Comparison of ENCODE assay signal across 8 cellular contexts in genomic region chr7:96321670-96322372, GRCh38. TPM values are rescaled to one million over a fixed set of nuclear protein-coding genes. Genes with fewer than 3 reads are reported as not detected.
DNase-seq lines count a peak whose midpoint lies in the region; ATAC-seq, FAIRE-seq and TF ChIP-seq lines count a peak whose summit lies in the region.

TSS of gene SLC25A13 (minus strand) at chr7:96322098. CDS start at chr7:96321956, 142 bp downstream.

- H3K4me3 ChIP-seq in right atrium auricular region (peak within 1 kb of the TSS; percentile 60 to 89), aorta (ENCODE audit: low read length in 2 of 2) (peak within 1 kb of the TSS; percentile 52 to 63)

- WGBS in aorta, 2 donors, result 0 to 1% methylated on average over 48 to 66 of the region's 66 CpGs

- peak within 1 kb of the TSS; percentile 95 for H3K4me3 Mint-ChIP-seq in T-helper 17 cell

- H3K36me3 Mint-ChIP-seq in T-helper 17 cell (ENCODE audit: low read depth), result peaks cover 4% of the 10 kb centered on the region

- H3K4me1 ChIP-seq in right atrium auricular region (peaks cover 0 to 37% of the 10 kb centered on the region in 2 donors), aorta (ENCODE audit: control insufficient read depth in 1 of 2, insufficient read depth in 2 of 2, low read length in 2 of 2) (no peaks in the 10 kb centered on the region)

- no peaks in the 10 kb centered on the region for H3K36me3 ChIP-seq in right atrium auricular region
- no peaks in the 10 kb centered on the region for H3K36me3 ChIP-seq in aorta (ENCODE audit: control insufficient read depth in 1 of 2, insufficient read depth in 2 of 2, low read length in 1 of 2)

- TF ChIP-seq POLR2A in GM12891 (IDR thresholded peaks at IDR 0.05; ENCODE audit: low read depth, low read length), result 0 out of 2 replicates have a peak, but pooled peaks have one; percentile 64

- no peak for TF ChIP-seq CTCF in right atrium auricular region (IDR thresholded peaks at IDR 0.05)

- FAIRE-seq in GM12891 (lab: Jason Lieb, UNC), result peak; percentile 98

- intact Hi-C loops in aorta (cut with DNase I), result no loop called here

- H3K9me3 ChIP-seq in T-helper 17 cell (ENCODE audit: control insufficient read depth, low read length, poor library complexity, severe bottlenecking), result no peaks in the 10 kb centered on the region
- H3K9me3 ChIP-seq in right atrium auricular region, result no peaks in the 10 kb centered on the region
- no peaks in the 10 kb centered on the region for H3K9me3 ChIP-seq in aorta (ENCODE audit: control insufficient read depth, low read length)

- ATAC-seq in HG02623 (IDR thresholded peaks at IDR 0.05; ENCODE audit: unreplicated experiment) (peak; percentile 80), T-helper 17 cell (peak; percentile 82), aorta (ENCODE audit: low FRiP score) (peak; percentile 99)

- H3K27me3 ChIP-seq in right atrium auricular region (no peaks in the 10 kb centered on the region), aorta (ENCODE audit: control insufficient read depth in 1 of 2, insufficient read depth in 2 of 2, low read length in 1 of 2) (no peaks in the 10 kb centered on the region)

- H3K27ac ChIP-seq in right atrium auricular region, result peak within 1 kb of the TSS; percentile 98 to 99
- H3K27ac ChIP-seq in aorta (ENCODE audit: low read depth in 1 of 2, low read length in 2 of 2), result peak within 1 kb of the TSS; percentile 15 to 45

- H3K27ac Mint-ChIP-seq in T-helper 17 cell, result peak within 1 kb of the TSS; percentile 90

- DNase-seq in GM12891 (ENCODE audit: insufficient read length, low spot score), result peak; percentile 82
- peak; percentile 58 for DNase-seq in NCI-H1105 treated with DMSO at 0.1 percent for 48 hours (lab: John Stamatoyannopoulos, UW)
- DNase-seq in T-helper 17 cell, result peak; percentile 44 to 46 (median 46)
- peak; percentile 59 to 95 (median 86) for DNase-seq in amygdala (lab: John Stamatoyannopoulos, UW)
- DNase-seq in right atrium auricular region (ENCODE audit: low spot score), result peak; percentile 94
- peak; percentile 93 for DNase-seq in putamen (ENCODE audit: low spot score)
- peak; percentile 95 to 96 for DNase-seq in aorta

- H3K27me3 Mint-ChIP-seq in T-helper 17 cell, result no peaks in the 10 kb centered on the region

- peaks cover 20% of the 10 kb centered on the region for H3K4me1 Mint-ChIP-seq in T-helper 17 cell

TF ChIP-seq in GM12891, 5 proteins besides CTCF, POLR2A, EP300 and RAD21:
- TF ChIP-seq POLR2AphosphoS5 (IDR thresholded peaks at IDR 0.05; ENCODE audit: low read depth, low read length) (peak; percentile 44; the same call in 1 of the 2 replicates), TAF1 (IDR thresholded peaks at IDR 0.05; ENCODE audit: low read depth, low read length) (peak; percentile 30; the same call in 1 of the 2 replicates), SPI1 (IDR thresholded peaks at IDR 0.05; ENCODE audit: low read depth, low read length) (no peak)

RNA-seq across cellular contexts. Expression of gene SLC25A13, which starts in this region (rescaled TPM):
- polyA plus RNA-seq in GM12891 (2012; ENCODE audit: low read depth, missing spikeins), result 7.1 TPM
- total RNA-seq in T-helper 17 cell, result 10 to 100 TPM; 13.0 to 17.1 TPM
- 10 to 100 TPM in 1 of 2 donors, 1 to 10 TPM in 1; 8.1 to 11.0 TPM for total RNA-seq in right atrium auricular region
- 10 to 100 TPM; 18.0 to 29.8 TPM for total RNA-seq in aorta
- 1 to 10 TPM; 7.7 to 9.5 TPM for polyA plus RNA-seq in aorta

Comparison
In these comparisons a context has a peak if more than half of its experiments do, and no peak if none do; other contexts are left out.
1. Peak in every context shown above with its lines: DNase-seq, ATAC-seq, H3K4me3 ChIP-seq and H3K27ac ChIP-seq.